Comparison of ENCODE assay signal across 1 cellular context in the genomic region with DNA sequence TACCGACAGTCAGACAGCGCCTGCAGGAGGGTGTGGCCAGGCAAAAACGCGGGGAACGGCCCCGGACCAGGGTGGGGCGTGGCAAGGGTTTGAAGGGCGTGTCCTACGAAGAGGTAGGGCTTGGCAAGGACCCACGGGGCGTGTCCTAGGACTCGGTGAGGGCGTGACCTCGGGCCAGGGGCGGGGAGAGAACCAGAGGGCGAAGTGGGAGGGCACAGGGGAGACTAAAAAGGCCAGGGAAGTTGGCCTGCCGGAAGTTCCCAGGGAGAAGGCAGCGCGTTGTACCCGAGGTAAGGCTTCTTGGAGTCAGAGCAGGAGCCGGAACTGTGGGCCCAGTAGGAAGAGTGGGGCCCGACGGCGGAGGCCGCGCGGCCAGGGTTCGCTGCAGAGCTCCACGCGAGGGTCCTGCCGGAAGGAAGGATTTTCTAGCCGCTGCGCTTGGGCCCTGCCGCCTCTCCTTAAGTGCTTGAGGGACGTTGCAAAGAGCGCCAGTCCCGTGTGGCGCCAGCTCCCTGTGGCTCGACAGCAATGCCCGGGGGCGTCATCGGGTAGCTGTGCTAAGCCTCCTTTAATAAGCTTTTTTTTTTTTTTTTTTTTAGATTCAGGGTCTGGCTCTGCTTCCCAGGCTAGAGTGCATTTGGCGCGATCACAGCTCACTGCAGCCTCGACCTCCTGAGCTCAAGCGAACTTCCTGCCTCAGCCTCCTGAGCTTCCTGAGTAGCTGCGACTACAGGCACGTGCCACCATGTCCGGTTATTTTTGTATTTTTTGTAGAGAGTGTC.
A peak's percentile ranks its signal among the peaks of the same experiment; 100 is the strongest.
TF ChIP-seq lines count a peak whose summit lies in the region.

A gene with protein sequence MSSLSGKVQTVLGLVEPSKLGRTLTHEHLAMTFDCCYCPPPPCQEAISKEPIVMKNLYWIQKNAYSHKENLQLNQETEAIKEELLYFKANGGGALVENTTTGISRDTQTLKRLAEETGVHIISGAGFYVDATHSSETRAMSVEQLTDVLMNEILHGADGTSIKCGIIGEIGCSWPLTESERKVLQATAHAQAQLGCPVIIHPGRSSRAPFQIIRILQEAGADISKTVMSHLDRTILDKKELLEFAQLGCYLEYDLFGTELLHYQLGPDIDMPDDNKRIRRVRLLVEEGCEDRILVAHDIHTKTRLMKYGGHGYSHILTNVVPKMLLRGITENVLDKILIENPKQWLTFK (plus strand): TSS at position 253 of the 782 bp plus-strand sequence. CDS start 47,375 bp downstream, outside the sequence.

TF ChIP-seq in HEK293, 187 proteins besides CTCF, POLR2A, EP300 and RAD21 (continued from another document and continues in another):
- TF ChIP-seq, protein P1, sequence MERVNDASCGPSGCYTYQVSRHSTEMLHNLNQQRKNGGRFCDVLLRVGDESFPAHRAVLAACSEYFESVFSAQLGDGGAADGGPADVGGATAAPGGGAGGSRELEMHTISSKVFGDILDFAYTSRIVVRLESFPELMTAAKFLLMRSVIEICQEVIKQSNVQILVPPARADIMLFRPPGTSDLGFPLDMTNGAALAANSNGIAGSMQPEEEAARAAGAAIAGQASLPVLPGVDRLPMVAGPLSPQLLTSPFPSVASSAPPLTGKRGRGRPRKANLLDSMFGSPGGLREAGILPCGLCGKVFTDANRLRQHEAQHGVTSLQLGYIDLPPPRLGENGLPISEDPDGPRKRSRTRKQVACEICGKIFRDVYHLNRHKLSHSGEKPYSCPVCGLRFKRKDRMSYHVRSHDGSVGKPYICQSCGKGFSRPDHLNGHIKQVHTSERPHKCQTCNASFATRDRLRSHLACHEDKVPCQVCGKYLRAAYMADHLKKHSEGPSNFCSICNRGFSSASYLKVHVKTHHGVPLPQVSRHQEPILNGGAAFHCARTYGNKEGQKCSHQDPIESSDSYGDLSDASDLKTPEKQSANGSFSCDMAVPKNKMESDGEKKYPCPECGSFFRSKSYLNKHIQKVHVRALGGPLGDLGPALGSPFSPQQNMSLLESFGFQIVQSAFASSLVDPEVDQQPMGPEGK (tag by site-specific recombination; IDR thresholded peaks at IDR 0.05) = peak; percentile 45; the same call in 1 of the 2 replicates
- TF ChIP-seq, protein P2, sequence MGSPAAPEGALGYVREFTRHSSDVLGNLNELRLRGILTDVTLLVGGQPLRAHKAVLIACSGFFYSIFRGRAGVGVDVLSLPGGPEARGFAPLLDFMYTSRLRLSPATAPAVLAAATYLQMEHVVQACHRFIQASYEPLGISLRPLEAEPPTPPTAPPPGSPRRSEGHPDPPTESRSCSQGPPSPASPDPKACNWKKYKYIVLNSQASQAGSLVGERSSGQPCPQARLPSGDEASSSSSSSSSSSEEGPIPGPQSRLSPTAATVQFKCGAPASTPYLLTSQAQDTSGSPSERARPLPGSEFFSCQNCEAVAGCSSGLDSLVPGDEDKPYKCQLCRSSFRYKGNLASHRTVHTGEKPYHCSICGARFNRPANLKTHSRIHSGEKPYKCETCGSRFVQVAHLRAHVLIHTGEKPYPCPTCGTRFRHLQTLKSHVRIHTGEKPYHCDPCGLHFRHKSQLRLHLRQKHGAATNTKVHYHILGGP (tag by site-specific recombination; IDR thresholded peaks at IDR 0.05) = no peak
- TF ChIP-seq ZNF658 (tag by site-specific recombination; IDR thresholded peaks at IDR 0.05) (no peak), ZNF311 (tag by site-specific recombination; IDR thresholded peaks at IDR 0.05; ENCODE audit: borderline replicate concordance) (no peak), ZNF157 (tag by site-specific recombination; IDR thresholded peaks at IDR 0.05) (no peak), ZNF555 (tag by site-specific recombination; conservative IDR thresholded peaks at IDR 0.05) (no peak), ZNF433 (tag by site-specific recombination; IDR thresholded peaks at IDR 0.05; ENCODE audit: low read depth) (no peak), ZNF184 (tag by site-specific recombination; IDR thresholded peaks at IDR 0.05) (no peak), RBAK (tag by site-specific recombination; IDR thresholded peaks at IDR 0.05) (no peak), KLF8 (tag by site-specific recombination; IDR thresholded peaks at IDR 0.05) (peak; percentile 92), ZNF274 (IDR thresholded peaks at IDR 0.05; ENCODE audit: low read length) (no peak), ZNF274 (tag by site-specific recombination; IDR thresholded peaks at IDR 0.05; ENCODE audit: borderline replicate concordance) (no peak), HOXD13 (CRISPR knock-in tag; IDR thresholded peaks at IDR 0.05; ENCODE audit: borderline replicate concordance) (no peak), GLI4 (tag by site-specific recombination; IDR thresholded peaks at IDR 0.05) (no peak; the same call in 1 of the 2 replicates), ZNF677 (tag by site-specific recombination; IDR thresholded peaks at IDR 0.05) (no peak), GLI2 (tag by site-specific recombination; IDR thresholded peaks at IDR 0.05; ENCODE audit: borderline replicate concordance, low read depth) (no peak), ZNF221 (tag by site-specific recombination; IDR thresholded peaks at IDR 0.05; ENCODE audit: borderline replicate concordance) (no peak), HOXC10 (CRISPR knock-in tag; IDR thresholded peaks at IDR 0.05) (no peak), ZNF707 (tag by site-specific recombination; IDR thresholded peaks at IDR 0.05) (no peak), ZNF155 (tag by site-specific recombination; IDR thresholded peaks at IDR 0.05) (no peak), KLF1 (tag by site-specific recombination; IDR thresholded peaks at IDR 0.05) (peak; percentile 97), ZNF561 (tag by site-specific recombination; IDR thresholded peaks at IDR 0.05; ENCODE audit: borderline replicate concordance) (0 out of 2 replicates have a peak, but pooled peaks have one; percentile 21)
- TF ChIP-seq, protein P3, sequence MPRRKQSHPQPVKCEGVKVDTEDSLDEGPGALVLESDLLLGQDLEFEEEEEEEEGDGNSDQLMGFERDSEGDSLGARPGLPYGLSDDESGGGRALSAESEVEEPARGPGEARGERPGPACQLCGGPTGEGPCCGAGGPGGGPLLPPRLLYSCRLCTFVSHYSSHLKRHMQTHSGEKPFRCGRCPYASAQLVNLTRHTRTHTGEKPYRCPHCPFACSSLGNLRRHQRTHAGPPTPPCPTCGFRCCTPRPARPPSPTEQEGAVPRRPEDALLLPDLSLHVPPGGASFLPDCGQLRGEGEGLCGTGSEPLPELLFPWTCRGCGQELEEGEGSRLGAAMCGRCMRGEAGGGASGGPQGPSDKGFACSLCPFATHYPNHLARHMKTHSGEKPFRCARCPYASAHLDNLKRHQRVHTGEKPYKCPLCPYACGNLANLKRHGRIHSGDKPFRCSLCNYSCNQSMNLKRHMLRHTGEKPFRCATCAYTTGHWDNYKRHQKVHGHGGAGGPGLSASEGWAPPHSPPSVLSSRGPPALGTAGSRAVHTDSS (tag by site-specific recombination; IDR thresholded peaks at IDR 0.05) = no peak
- TF ChIP-seq, protein P4, sequence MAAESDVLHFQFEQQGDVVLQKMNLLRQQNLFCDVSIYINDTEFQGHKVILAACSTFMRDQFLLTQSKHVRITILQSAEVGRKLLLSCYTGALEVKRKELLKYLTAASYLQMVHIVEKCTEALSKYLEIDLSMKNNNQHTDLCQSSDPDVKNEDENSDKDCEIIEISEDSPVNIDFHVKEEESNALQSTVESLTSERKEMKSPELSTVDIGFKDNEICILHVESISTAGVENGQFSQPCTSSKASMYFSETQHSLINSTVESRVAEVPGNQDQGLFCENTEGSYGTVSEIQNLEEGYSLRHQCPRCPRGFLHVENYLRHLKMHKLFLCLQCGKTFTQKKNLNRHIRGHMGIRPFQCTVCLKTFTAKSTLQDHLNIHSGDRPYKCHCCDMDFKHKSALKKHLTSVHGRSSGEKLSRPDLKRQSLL (tag by site-specific recombination; IDR thresholded peaks at IDR 0.05) = no peak
- TF ChIP-seq, protein P5, sequence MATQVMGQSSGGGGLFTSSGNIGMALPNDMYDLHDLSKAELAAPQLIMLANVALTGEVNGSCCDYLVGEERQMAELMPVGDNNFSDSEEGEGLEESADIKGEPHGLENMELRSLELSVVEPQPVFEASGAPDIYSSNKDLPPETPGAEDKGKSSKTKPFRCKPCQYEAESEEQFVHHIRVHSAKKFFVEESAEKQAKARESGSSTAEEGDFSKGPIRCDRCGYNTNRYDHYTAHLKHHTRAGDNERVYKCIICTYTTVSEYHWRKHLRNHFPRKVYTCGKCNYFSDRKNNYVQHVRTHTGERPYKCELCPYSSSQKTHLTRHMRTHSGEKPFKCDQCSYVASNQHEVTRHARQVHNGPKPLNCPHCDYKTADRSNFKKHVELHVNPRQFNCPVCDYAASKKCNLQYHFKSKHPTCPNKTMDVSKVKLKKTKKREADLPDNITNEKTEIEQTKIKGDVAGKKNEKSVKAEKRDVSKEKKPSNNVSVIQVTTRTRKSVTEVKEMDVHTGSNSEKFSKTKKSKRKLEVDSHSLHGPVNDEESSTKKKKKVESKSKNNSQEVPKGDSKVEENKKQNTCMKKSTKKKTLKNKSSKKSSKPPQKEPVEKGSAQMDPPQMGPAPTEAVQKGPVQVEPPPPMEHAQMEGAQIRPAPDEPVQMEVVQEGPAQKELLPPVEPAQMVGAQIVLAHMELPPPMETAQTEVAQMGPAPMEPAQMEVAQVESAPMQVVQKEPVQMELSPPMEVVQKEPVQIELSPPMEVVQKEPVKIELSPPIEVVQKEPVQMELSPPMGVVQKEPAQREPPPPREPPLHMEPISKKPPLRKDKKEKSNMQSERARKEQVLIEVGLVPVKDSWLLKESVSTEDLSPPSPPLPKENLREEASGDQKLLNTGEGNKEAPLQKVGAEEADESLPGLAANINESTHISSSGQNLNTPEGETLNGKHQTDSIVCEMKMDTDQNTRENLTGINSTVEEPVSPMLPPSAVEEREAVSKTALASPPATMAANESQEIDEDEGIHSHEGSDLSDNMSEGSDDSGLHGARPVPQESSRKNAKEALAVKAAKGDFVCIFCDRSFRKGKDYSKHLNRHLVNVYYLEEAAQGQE (tag by site-specific recombination; IDR thresholded peaks at IDR 0.05) = no peak
- TF ChIP-seq, protein P6, sequence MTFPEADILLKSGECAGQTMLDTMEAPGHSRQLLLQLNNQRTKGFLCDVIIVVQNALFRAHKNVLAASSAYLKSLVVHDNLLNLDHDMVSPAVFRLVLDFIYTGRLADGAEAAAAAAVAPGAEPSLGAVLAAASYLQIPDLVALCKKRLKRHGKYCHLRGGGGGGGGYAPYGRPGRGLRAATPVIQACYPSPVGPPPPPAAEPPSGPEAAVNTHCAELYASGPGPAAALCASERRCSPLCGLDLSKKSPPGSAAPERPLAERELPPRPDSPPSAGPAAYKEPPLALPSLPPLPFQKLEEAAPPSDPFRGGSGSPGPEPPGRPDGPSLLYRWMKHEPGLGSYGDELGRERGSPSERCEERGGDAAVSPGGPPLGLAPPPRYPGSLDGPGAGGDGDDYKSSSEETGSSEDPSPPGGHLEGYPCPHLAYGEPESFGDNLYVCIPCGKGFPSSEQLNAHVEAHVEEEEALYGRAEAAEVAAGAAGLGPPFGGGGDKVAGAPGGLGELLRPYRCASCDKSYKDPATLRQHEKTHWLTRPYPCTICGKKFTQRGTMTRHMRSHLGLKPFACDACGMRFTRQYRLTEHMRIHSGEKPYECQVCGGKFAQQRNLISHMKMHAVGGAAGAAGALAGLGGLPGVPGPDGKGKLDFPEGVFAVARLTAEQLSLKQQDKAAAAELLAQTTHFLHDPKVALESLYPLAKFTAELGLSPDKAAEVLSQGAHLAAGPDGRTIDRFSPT (tag by site-specific recombination; IDR thresholded peaks at IDR 0.05) = peak; percentile 78
- TF ChIP-seq, protein P7, sequence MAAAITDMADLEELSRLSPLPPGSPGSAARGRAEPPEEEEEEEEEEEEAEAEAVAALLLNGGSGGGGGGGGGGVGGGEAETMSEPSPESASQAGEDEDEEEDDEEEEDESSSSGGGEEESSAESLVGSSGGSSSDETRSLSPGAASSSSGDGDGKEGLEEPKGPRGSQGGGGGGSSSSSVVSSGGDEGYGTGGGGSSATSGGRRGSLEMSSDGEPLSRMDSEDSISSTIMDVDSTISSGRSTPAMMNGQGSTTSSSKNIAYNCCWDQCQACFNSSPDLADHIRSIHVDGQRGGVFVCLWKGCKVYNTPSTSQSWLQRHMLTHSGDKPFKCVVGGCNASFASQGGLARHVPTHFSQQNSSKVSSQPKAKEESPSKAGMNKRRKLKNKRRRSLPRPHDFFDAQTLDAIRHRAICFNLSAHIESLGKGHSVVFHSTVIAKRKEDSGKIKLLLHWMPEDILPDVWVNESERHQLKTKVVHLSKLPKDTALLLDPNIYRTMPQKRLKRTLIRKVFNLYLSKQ (tag by site-specific recombination; IDR thresholded peaks at IDR 0.05; ENCODE audit: borderline replicate concordance) = no peak
- TF ChIP-seq, protein P8, sequence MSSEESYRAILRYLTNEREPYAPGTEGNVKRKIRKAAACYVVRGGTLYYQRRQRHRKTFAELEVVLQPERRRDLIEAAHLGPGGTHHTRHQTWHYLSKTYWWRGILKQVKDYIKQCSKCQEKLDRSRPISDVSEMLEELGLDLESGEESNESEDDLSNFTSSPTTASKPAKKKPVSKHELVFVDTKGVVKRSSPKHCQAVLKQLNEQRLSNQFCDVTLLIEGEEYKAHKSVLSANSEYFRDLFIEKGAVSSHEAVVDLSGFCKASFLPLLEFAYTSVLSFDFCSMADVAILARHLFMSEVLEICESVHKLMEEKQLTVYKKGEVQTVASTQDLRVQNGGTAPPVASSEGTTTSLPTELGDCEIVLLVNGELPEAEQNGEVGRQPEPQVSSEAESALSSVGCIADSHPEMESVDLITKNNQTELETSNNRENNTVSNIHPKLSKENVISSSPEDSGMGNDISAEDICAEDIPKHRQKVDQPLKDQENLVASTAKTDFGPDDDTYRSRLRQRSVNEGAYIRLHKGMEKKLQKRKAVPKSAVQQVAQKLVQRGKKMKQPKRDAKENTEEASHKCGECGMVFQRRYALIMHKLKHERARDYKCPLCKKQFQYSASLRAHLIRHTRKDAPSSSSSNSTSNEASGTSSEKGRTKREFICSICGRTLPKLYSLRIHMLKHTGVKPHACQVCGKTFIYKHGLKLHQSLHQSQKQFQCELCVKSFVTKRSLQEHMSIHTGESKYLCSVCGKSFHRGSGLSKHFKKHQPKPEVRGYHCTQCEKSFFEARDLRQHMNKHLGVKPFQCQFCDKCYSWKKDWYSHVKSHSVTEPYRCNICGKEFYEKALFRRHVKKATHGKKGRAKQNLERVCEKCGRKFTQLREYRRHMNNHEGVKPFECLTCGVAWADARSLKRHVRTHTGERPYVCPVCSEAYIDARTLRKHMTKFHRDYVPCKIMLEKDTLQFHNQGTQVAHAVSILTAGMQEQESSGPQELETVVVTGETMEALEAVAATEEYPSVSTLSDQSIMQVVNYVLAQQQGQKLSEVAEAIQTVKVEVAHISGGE (tag by site-specific recombination; conservative IDR thresholded peaks at IDR 0.05; ENCODE audit: low read depth) = peak; percentile 87
